In genomic region chr11:86176165-86176884, GRCh38 we compare ENCODE assay signal across 9 cellular contexts.
DNase-seq lines count a peak whose midpoint lies in the region; ATAC-seq and TF ChIP-seq lines count a peak whose summit lies in the region.
"Had no signal": no experiment of that assay in that cellular context is flagged by ENCODE, and none has a peak within 500 bp of the region (broad histone marks: within the 10 kb centered on the region; RNA-seq: fewer than 3 reads in every experiment).

No MANE protein-coding gene starts in this region.

- peaks cover 1% of the 10 kb centered on the region for H3K27me3 Mint-ChIP-seq in memory B cell

- no peak for TF ChIP-seq POLR2A in suprapubic skin (IDR thresholded peaks at IDR 0.05)
- TF ChIP-seq POLR2A in testis (IDR thresholded peaks at IDR 0.05), result no peak

- no peak overlapping the region for H3K4me3 ChIP-seq in suprapubic skin
- no peak overlapping the region for H3K4me3 ChIP-seq in testis

- H3K36me3 ChIP-seq in suprapubic skin (no peaks in the 10 kb centered on the region), testis (ENCODE audit: low read depth, missing control alignments) (no peaks in the 10 kb centered on the region)

- TF ChIP-seq CTCF in GM13976 (IDR thresholded peaks at IDR 0.05; ENCODE audit: borderline replicate concordance, control extremely low read depth, extremely low read depth, insufficient read depth, missing control alignments) (no peak), suprapubic skin (IDR thresholded peaks at IDR 0.05) (no peak), testis (IDR thresholded peaks at IDR 0.05) (no peak)

- H3K36me3 Mint-ChIP-seq in memory B cell, result no peaks in the 10 kb centered on the region

- no peak overlapping the region for H3K27ac Mint-ChIP-seq in memory B cell

- H3K9me3 ChIP-seq in suprapubic skin (no peaks in the 10 kb centered on the region), testis (no peaks in the 10 kb centered on the region)

- no peak overlapping the region for H3K27ac ChIP-seq in suprapubic skin
- no peak overlapping the region for H3K27ac ChIP-seq in testis

- H3K27me3 ChIP-seq in suprapubic skin, result no peaks in the 10 kb centered on the region
- no peaks in the 10 kb centered on the region for H3K27me3 ChIP-seq in testis

- H3K4me1 ChIP-seq in suprapubic skin (peaks cover 42% of the 10 kb centered on the region), testis (peaks cover 6% of the 10 kb centered on the region)

- no peaks in the 10 kb centered on the region for H3K9me3 Mint-ChIP-seq in memory B cell
- H3K9me3 Mint-ChIP-seq: neural crest cell had no signal

- DNase-seq in GM13976 (ENCODE audit: low spot score), result peak; percentile 48
- peak; percentile 19 to 49 (median 29) for DNase-seq in activated CD4-positive, CD25-positive, alpha-beta regulatory T cell (lab: John Stamatoyannopoulos, UW)
- no peak for DNase-seq in memory B cell (ENCODE audit: low spot score in 2 of 2)
- DNase-seq in suprapubic skin (ENCODE audit: low spot score in 2 of 2), result no peak
- DNase-seq in GM03348 (ENCODE audit: low spot score), result no peak
- DNase-seq in testis, result no peak
- no peak for DNase-seq in SW 1271 (lab: John Stamatoyannopoulos, UW)

- in situ Hi-C loops in GM13976 (cut with MboI; ENCODE audit: low sequenced_read_pairs, unreplicated experiment), result no loop called here

- H3K4me1 Mint-ChIP-seq in memory B cell, result peaks cover 4% of the 10 kb centered on the region
- H3K4me1 Mint-ChIP-seq: neural crest cell had no signal

- intact Hi-C loops in testis (cut with DNase I; ENCODE audit: low total_unique reads), result no loop called here

- WGBS in suprapubic skin, result 53% methylated on average over 4 of the region's 4 CpGs
- WGBS in testis, 2 donors, result 81 to 88% methylated on average over 4 of the region's 4 CpGs

- TF ChIP-seq EP300 in suprapubic skin (IDR thresholded peaks at IDR 0.05), result no peak

- no peak overlapping the region for H3K4me3 Mint-ChIP-seq in memory B cell
- H3K4me3 Mint-ChIP-seq: neural crest cell had no signal

- ATAC-seq in HG02852 (IDR thresholded peaks at IDR 0.05; ENCODE audit: unreplicated experiment), result peak; percentile 76
- ATAC-seq in memory B cell (ENCODE audit: low read depth), result peak; percentile 68

Comparison
In these comparisons a context has a peak if more than half of its experiments do, and no peak if none do; other contexts are left out.
1. DNase-seq: peak in GM13976 (single experiment) and activated CD4-positive, CD25-positive, alpha-beta regulatory T cell (4 of 4); none in memory B cell (0 of 2), suprapubic skin (0 of 2), GM03348 (single experiment), testis (single experiment) and SW 1271 (0 of 2).